In the genomic region with DNA sequence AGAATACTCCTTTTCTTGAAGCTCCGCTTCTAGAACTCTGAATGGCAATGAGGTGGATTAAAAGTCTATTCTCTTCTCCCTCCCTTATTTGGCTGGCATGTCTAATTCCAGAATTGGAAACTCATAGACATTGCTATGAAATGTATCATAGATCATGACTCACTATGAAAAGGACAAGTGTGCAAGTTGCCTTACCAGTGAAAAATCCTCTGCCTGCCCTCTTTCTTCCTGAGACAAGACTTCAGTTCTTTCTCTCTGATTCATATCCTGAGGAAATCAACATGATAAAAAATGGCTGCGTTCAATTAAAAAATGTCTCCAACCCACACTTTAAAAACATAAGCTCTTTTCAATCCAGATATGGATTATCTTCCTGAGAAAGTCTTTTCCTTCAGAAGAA, we compare ENCODE assay signal across 11 cellular contexts.
DNase-seq lines count a peak whose midpoint lies in the region.
"Had no signal": no experiment of that assay in that cellular context is flagged by ENCODE, and none has a peak within 500 bp of the region (broad histone marks: within the 10 kb centered on the region; RNA-seq: fewer than 3 reads in every experiment).

No MANE protein-coding gene starts in this region.

- H3K4me3 ChIP-seq in adipocyte (ENCODE audit: low read length) (peak overlapping the region; percentile 53), skeletal muscle cell (ENCODE audit: low read depth, low read length) (no peak overlapping the region)

- no peaks in the 10 kb centered on the region for H3K27me3 ChIP-seq in adipocyte (replicated peaks; ENCODE audit: control insufficient read depth, insufficient read depth, low read length)

- H3K4me1 ChIP-seq in adipocyte (ENCODE audit: control insufficient read depth, insufficient read depth, low read length), result peaks cover 65% of the 10 kb centered on the region

- peak; percentile 63 for DNase-seq in GM03348 (ENCODE audit: low spot score)
- DNase-seq in adipocyte (ENCODE audit: low read depth), result peak; percentile 94
- DNase-seq in foreskin melanocyte, result peak; percentile 92
- peak; percentile 92 for DNase-seq in skeletal muscle cell (ENCODE audit: low read depth)
- no peak for DNase-seq in NCI-H2171 (lab: John Stamatoyannopoulos, UW)
- no peak for DNase-seq in stimulated activated CD4-positive, alpha-beta T cell treated with anti-CD3 and anti-CD28 coated beads, Interleukin-4, amount 100 ng/mL, for 1 hour
- DNase-seq in NCI-H2029 treated with DMSO at 0.1 percent for 48 hours (lab: John Stamatoyannopoulos, UW), result no peak
- DNase-seq in NCI-H510A (lab: John Stamatoyannopoulos, UW), result no peak
- DNase-seq: activated CD4-positive, alpha-beta T cell treated with anti-CD3 and anti-CD28 coated beads for 36 hours; natural killer cell; NCI-H69 had no signal

- H3K36me3 ChIP-seq in adipocyte (ENCODE audit: control insufficient read depth, insufficient read depth, low read length, severe bottlenecking), result peaks cover 7% of the 10 kb centered on the region

- H3K9ac ChIP-seq in adipocyte (ENCODE audit: low read length), result peak overlapping the region; percentile 78

- peaks cover 21% of the 10 kb centered on the region for H3K9me3 ChIP-seq in adipocyte (ENCODE audit: control insufficient read depth, low read length)

Comparison
In these comparisons a context has a peak if more than half of its experiments do, and no peak if none do; other contexts are left out.
1. DNase-seq: peak in GM03348 (single experiment), adipocyte (single experiment), foreskin melanocyte (single experiment) and skeletal muscle cell (single experiment); none in NCI-H2171 (single experiment), stimulated activated CD4-positive, alpha-beta T cell treated with anti-CD3 and anti-CD28 coated beads, Interleukin-4, amount 100 ng/mL, for 1 hour (single experiment), NCI-H2029 treated with DMSO at 0.1 percent for 48 hours (single experiment) and NCI-H510A (single experiment).